ENCODE assay signal across 11 cellular contexts in the genomic region with DNA sequence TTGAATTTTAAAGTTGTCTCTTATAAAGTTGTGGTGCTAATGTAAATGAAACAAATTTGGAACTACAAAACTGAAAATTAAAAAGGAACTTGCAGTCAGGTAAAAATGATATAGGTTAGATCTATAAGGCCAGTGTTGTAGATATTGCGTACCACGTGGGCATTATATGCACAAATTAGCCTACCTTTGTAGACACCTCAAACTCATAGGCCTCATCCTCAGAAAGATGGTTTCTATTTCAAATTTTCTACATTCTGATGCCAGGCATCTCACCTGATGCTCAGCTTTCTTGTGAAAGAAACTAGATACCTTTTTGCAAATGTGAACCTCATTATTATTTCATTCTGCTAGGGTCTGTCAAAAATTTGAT. TPM values are rescaled to one million over a fixed set of nuclear protein-coding genes. Genes with fewer than 3 reads are reported as not detected.
DNase-seq lines count a peak whose midpoint lies in the region; ATAC-seq and TF ChIP-seq lines count a peak whose summit lies in the region.
"Had no signal": no experiment of that assay in that cellular context is flagged by ENCODE, and none has a peak within 500 bp of the region (broad histone marks: within the 10 kb centered on the region; RNA-seq: fewer than 3 reads in every experiment).

No MANE protein-coding gene starts in this region.

- dilution Hi-C loops in mammary epithelial cell (cut with HindIII; ENCODE audit: low sequenced_read_pairs) = no loop called here

- in situ Hi-C loops in mammary epithelial cell (cut with MboI; ENCODE audit: low sequenced_read_pairs in 2 of 2) = no loop called here

- H3K27me3 ChIP-seq in mammary epithelial cell (ENCODE audit: insufficient read depth, low read length) (no peaks in the 10 kb centered on the region), neuronal stem cell (ENCODE audit: control insufficient read depth in 3 of 3, insufficient read depth in 3 of 3, low read depth in 1 of 3, low read length in 3 of 3) (peaks cover 0 to 6% (median 0%) of the 10 kb centered on the region in 3 experiments)

- no peak overlapping the region for H2AK5ac ChIP-seq in neuronal stem cell (ENCODE audit: low read depth, low read length)

- H3K4me1 ChIP-seq in mammary epithelial cell (ENCODE audit: insufficient read depth, low read length) (peaks cover 5% of the 10 kb centered on the region), neuronal stem cell (ENCODE audit: control insufficient read depth in 2 of 2, insufficient read depth in 1 of 2, low read depth in 1 of 2, low read length in 2 of 2) (no peaks in the 10 kb centered on the region)

- intact Hi-C loops in mammary epithelial cell (cut with micrococcal nuclease) (loop anchor here (1.0 to 5.0 kb wide), 7 partner anchors 40 to 457 kb away; partner anchors contain the start of gene CLDN1), cardiac septum (cut with DNase I) (loop anchor here (10.0 kb wide), 3 partner anchors 91 to 459 kb away; partner anchors contain the start of genes CLDN1 and IL1RAP)

- no peak overlapping the region for H2BK120ac ChIP-seq in neuronal stem cell (ENCODE audit: low read depth, low read length)

- no peak overlapping the region for H3K23ac ChIP-seq in neuronal stem cell (ENCODE audit: low read depth, low read length, poor library complexity)

- H3K18ac ChIP-seq in neuronal stem cell (ENCODE audit: low read length) = no peak overlapping the region

- no peaks in the 10 kb centered on the region for H4K20me1 ChIP-seq in mammary epithelial cell (ENCODE audit: insufficient read depth, low read length)

- no peak overlapping the region for H3K4me3 ChIP-seq in mammary epithelial cell (replicated peaks in 1 of 3; ENCODE audit: insufficient read depth in 1 of 3, low read depth in 2 of 3, low read length in 3 of 3)
- H3K4me3 ChIP-seq in neuronal stem cell (ENCODE audit: low read length in 2 of 2) = no peak overlapping the region
- H3K4me3 ChIP-seq: mucosa of descending colon had no signal

- H2BK5ac ChIP-seq in neuronal stem cell (ENCODE audit: low read length) = no peak overlapping the region

- no peak for TF ChIP-seq CTCF in mammary epithelial cell (conservative IDR thresholded peaks at IDR 0.05 in 1 of 2, IDR thresholded peaks at IDR 0.05 in 1 of 2; ENCODE audit: extremely low read depth in 1 of 2, insufficient read depth in 1 of 2, low read depth in 1 of 2, low read length in 2 of 2)

- 100% methylated on average over 2 of the region's 2 CpGs for WGBS in mammary epithelial cell (ENCODE audit: low coverage, missing lambda C conversion rate)
- no CpG with 5 or more reads among the region's 2 CpGs for WGBS in neuronal stem cell (ENCODE audit: extremely low coverage in 2 of 2, insufficient read length in 2 of 2, insufficient replicate concordance in 1 of 2), 2 donors

- no peak for DNase-seq in mammary epithelial cell
- DNase-seq in activated CD4-positive, CD25-positive, alpha-beta regulatory T cell (lab: John Stamatoyannopoulos, UW) = no peak
- DNase-seq in cardiac septum (ENCODE audit: low spot score) = no peak
- no peak for DNase-seq in neuronal stem cell (ENCODE audit: low spot score)

- H3K4ac ChIP-seq in neuronal stem cell (ENCODE audit: low read length) = no peak overlapping the region

- no peak overlapping the region for H4K91ac ChIP-seq in neuronal stem cell (ENCODE audit: low read depth, low read length, poor library complexity)

- no peaks in the 10 kb centered on the region for H3K79me1 ChIP-seq in neuronal stem cell (ENCODE audit: low read depth, low read length)

- H3K9ac ChIP-seq in mammary epithelial cell (ENCODE audit: insufficient read depth, low read length) (no peak overlapping the region), neuronal stem cell (ENCODE audit: low read depth, low read length, poor library complexity) (no peak overlapping the region)

- H3K4me2 ChIP-seq in mammary epithelial cell (ENCODE audit: insufficient read depth, low read depth, low read length) (no peak overlapping the region), neuronal stem cell (ENCODE audit: insufficient read depth, low read length, poor library complexity, severe bottlenecking) (no peak overlapping the region)

- no peak overlapping the region for H2BK15ac ChIP-seq in neuronal stem cell (ENCODE audit: low read length)

- BruUV-seq in mammary epithelial cell (replicated peaks; lab: Mats Ljungman, UMichigan) = no TSS peak

- H3K9me3 ChIP-seq in mammary epithelial cell (replicated peaks; ENCODE audit: insufficient read depth, low read length) = no peaks in the 10 kb centered on the region
- no peaks in the 10 kb centered on the region for H3K9me3 ChIP-seq in neuronal stem cell (replicated peaks in 1 of 2; ENCODE audit: control insufficient read depth in 2 of 2, insufficient read depth in 1 of 2, low read depth in 1 of 2, low read length in 2 of 2)
- H3K9me3 ChIP-seq: mucosa of descending colon had no signal

- CTCF ChIA-PET in mammary epithelial cell (lab: Charles Lee; ENCODE audit: low non-redundant PET) = interaction anchor here (0.6 to 0.9 kb wide), 4 partner anchors 38 to 85 kb away, joined by 4 to 9 read pairs (median 6); no protein-coding TSS in a partner anchor

- H2BK12ac ChIP-seq in neuronal stem cell (ENCODE audit: low read length) = no peak overlapping the region

- H3K27ac ChIP-seq in mammary epithelial cell (ENCODE audit: insufficient read depth, low read depth, low read length) (no peak overlapping the region), neuronal stem cell (replicated peaks; ENCODE audit: low read length) (no peak overlapping the region)

- H3K36me3 ChIP-seq in mammary epithelial cell (ENCODE audit: insufficient read depth, low read length) (no peaks in the 10 kb centered on the region), neuronal stem cell (replicated peaks in 1 of 2; ENCODE audit: control insufficient read depth in 2 of 2, insufficient read depth in 2 of 2, low read length in 2 of 2) (no peaks in the 10 kb centered on the region)

- H4K8ac ChIP-seq in neuronal stem cell (ENCODE audit: low read depth, low read length) = no peak overlapping the region

- H3K14ac ChIP-seq in neuronal stem cell (ENCODE audit: low read length) = no peak overlapping the region

- H2AFZ ChIP-seq in mammary epithelial cell (ENCODE audit: low read depth, low read length) (peak overlapping the region; percentile 47), neuronal stem cell (ENCODE audit: low read length) (no peak overlapping the region)

- ATAC-seq in GM18502 (IDR thresholded peaks at IDR 0.05; ENCODE audit: poor library complexity, unreplicated experiment) (peak; percentile 10), GM19455 (IDR thresholded peaks at IDR 0.05; ENCODE audit: unreplicated experiment) (peak; percentile 12), HG03354 (IDR thresholded peaks at IDR 0.05; ENCODE audit: poor library complexity, severe bottlenecking, unreplicated experiment) (peak; percentile 1), GM21619 (IDR thresholded peaks at IDR 0.05; ENCODE audit: unreplicated experiment) (no peak)

- no peaks in the 10 kb centered on the region for H3K79me2 ChIP-seq in mammary epithelial cell (ENCODE audit: insufficient read depth, low read length)

RNA-seq across cellular contexts. Expression of gene TMEM207, which starts 25.6 kb away (rescaled TPM):
- total RNA-seq in mammary epithelial cell (not detected), cardiac septum (not detected)
- not detected for polyA plus RNA-seq in mammary epithelial cell
- not detected for polyA minus RNA-seq in mammary epithelial cell
- not detected for polyA plus RNA-seq in neuronal stem cell (2013, experiment 1 of 2)
- not detected for polyA plus RNA-seq in neuronal stem cell (2013, experiment 2 of 2)
- total RNA-seq: epithelial cell of proximal tubule, mucosa of descending colon, subcutaneous adipose tissue had no signal

RNA-seq across cellular contexts. Expression of gene CLDN16, which starts 36.1 kb away (rescaled TPM):
- total RNA-seq in mammary epithelial cell = 1 to 10 TPM in 1 of 2 donors, under 1 TPM in 1; 0.33 to 1.3 TPM
- 0.08 TPM for polyA plus RNA-seq in mammary epithelial cell
- polyA minus RNA-seq in mammary epithelial cell = not detected
- not detected for total RNA-seq in cardiac septum
- polyA plus RNA-seq in neuronal stem cell (2013, experiment 1 of 2) = not detected
- polyA plus RNA-seq in neuronal stem cell (2013, experiment 2 of 2) = not detected
- total RNA-seq: mucosa of descending colon had no signal
